Comparison of ENCODE assay signal across 2 cellular contexts in the genomic region with DNA sequence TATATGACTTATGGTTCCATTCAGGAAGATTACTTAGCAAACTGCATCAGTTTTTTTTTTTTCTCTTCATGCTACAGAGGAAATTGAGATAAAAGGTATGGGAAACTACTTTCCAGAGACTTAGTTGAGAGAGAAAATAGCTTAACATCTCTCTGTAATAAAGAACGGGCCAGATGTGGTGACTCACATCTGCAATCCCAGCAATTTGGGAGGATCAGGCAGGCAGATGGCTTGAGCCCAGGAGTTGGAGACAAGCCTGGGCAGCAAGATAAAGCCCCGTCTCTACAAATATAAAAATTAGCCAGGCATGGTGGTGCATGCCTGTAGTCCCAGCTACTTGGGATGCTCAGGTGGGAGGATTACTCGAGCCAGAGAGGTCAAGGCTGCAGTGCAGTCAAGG.
TF ChIP-seq lines count a peak whose summit lies in the region.

No MANE protein-coding gene starts in this region.

TF ChIP-seq in IMR-90, 13 proteins besides CTCF, POLR2A, EP300 and RAD21:
- TF ChIP-seq CEBPB (IDR thresholded peaks at IDR 0.05; ENCODE audit: low read depth, low read length) (no peak), SMC3 (IDR thresholded peaks at IDR 0.05; ENCODE audit: low read depth, low read length) (no peak), RCOR1 (IDR thresholded peaks at IDR 0.05; ENCODE audit: insufficient replicate concordance, low read length) (no peak), MXI1 (IDR thresholded peaks at IDR 0.05; ENCODE audit: borderline replicate concordance, low read depth, low read length) (no peak), CHD1 (IDR thresholded peaks at IDR 0.05; ENCODE audit: low read depth, low read length) (no peak), RFX5 (IDR thresholded peaks at IDR 0.05; ENCODE audit: low read depth, low read length) (no peak), MAFK (IDR thresholded peaks at IDR 0.05; ENCODE audit: low read depth, low read length) (no peak)

TF ChIP-seq in GM23338, 12 proteins besides CTCF, POLR2A, EP300 and RAD21:
- no peak for TF ChIP-seq ZNF114 (CRISPR knock-in tag; IDR thresholded peaks at IDR 0.05)
- TF ChIP-seq, protein P1, sequence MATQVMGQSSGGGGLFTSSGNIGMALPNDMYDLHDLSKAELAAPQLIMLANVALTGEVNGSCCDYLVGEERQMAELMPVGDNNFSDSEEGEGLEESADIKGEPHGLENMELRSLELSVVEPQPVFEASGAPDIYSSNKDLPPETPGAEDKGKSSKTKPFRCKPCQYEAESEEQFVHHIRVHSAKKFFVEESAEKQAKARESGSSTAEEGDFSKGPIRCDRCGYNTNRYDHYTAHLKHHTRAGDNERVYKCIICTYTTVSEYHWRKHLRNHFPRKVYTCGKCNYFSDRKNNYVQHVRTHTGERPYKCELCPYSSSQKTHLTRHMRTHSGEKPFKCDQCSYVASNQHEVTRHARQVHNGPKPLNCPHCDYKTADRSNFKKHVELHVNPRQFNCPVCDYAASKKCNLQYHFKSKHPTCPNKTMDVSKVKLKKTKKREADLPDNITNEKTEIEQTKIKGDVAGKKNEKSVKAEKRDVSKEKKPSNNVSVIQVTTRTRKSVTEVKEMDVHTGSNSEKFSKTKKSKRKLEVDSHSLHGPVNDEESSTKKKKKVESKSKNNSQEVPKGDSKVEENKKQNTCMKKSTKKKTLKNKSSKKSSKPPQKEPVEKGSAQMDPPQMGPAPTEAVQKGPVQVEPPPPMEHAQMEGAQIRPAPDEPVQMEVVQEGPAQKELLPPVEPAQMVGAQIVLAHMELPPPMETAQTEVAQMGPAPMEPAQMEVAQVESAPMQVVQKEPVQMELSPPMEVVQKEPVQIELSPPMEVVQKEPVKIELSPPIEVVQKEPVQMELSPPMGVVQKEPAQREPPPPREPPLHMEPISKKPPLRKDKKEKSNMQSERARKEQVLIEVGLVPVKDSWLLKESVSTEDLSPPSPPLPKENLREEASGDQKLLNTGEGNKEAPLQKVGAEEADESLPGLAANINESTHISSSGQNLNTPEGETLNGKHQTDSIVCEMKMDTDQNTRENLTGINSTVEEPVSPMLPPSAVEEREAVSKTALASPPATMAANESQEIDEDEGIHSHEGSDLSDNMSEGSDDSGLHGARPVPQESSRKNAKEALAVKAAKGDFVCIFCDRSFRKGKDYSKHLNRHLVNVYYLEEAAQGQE (IDR thresholded peaks at IDR 0.05; ENCODE audit: unreplicated experiment), result no peak
- TF ChIP-seq, protein P2, sequence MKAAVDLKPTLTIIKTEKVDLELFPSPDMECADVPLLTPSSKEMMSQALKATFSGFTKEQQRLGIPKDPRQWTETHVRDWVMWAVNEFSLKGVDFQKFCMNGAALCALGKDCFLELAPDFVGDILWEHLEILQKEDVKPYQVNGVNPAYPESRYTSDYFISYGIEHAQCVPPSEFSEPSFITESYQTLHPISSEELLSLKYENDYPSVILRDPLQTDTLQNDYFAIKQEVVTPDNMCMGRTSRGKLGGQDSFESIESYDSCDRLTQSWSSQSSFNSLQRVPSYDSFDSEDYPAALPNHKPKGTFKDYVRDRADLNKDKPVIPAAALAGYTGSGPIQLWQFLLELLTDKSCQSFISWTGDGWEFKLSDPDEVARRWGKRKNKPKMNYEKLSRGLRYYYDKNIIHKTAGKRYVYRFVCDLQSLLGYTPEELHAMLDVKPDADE (IDR thresholded peaks at IDR 0.05), result no peak
- no peak for TF ChIP-seq NANOG (IDR thresholded peaks at IDR 0.05; ENCODE audit: borderline replicate concordance)
- no peak for TF ChIP-seq POLR2AphosphoS5 (IDR thresholded peaks at IDR 0.05; ENCODE audit: low read depth)
- TF ChIP-seq, protein P3, sequence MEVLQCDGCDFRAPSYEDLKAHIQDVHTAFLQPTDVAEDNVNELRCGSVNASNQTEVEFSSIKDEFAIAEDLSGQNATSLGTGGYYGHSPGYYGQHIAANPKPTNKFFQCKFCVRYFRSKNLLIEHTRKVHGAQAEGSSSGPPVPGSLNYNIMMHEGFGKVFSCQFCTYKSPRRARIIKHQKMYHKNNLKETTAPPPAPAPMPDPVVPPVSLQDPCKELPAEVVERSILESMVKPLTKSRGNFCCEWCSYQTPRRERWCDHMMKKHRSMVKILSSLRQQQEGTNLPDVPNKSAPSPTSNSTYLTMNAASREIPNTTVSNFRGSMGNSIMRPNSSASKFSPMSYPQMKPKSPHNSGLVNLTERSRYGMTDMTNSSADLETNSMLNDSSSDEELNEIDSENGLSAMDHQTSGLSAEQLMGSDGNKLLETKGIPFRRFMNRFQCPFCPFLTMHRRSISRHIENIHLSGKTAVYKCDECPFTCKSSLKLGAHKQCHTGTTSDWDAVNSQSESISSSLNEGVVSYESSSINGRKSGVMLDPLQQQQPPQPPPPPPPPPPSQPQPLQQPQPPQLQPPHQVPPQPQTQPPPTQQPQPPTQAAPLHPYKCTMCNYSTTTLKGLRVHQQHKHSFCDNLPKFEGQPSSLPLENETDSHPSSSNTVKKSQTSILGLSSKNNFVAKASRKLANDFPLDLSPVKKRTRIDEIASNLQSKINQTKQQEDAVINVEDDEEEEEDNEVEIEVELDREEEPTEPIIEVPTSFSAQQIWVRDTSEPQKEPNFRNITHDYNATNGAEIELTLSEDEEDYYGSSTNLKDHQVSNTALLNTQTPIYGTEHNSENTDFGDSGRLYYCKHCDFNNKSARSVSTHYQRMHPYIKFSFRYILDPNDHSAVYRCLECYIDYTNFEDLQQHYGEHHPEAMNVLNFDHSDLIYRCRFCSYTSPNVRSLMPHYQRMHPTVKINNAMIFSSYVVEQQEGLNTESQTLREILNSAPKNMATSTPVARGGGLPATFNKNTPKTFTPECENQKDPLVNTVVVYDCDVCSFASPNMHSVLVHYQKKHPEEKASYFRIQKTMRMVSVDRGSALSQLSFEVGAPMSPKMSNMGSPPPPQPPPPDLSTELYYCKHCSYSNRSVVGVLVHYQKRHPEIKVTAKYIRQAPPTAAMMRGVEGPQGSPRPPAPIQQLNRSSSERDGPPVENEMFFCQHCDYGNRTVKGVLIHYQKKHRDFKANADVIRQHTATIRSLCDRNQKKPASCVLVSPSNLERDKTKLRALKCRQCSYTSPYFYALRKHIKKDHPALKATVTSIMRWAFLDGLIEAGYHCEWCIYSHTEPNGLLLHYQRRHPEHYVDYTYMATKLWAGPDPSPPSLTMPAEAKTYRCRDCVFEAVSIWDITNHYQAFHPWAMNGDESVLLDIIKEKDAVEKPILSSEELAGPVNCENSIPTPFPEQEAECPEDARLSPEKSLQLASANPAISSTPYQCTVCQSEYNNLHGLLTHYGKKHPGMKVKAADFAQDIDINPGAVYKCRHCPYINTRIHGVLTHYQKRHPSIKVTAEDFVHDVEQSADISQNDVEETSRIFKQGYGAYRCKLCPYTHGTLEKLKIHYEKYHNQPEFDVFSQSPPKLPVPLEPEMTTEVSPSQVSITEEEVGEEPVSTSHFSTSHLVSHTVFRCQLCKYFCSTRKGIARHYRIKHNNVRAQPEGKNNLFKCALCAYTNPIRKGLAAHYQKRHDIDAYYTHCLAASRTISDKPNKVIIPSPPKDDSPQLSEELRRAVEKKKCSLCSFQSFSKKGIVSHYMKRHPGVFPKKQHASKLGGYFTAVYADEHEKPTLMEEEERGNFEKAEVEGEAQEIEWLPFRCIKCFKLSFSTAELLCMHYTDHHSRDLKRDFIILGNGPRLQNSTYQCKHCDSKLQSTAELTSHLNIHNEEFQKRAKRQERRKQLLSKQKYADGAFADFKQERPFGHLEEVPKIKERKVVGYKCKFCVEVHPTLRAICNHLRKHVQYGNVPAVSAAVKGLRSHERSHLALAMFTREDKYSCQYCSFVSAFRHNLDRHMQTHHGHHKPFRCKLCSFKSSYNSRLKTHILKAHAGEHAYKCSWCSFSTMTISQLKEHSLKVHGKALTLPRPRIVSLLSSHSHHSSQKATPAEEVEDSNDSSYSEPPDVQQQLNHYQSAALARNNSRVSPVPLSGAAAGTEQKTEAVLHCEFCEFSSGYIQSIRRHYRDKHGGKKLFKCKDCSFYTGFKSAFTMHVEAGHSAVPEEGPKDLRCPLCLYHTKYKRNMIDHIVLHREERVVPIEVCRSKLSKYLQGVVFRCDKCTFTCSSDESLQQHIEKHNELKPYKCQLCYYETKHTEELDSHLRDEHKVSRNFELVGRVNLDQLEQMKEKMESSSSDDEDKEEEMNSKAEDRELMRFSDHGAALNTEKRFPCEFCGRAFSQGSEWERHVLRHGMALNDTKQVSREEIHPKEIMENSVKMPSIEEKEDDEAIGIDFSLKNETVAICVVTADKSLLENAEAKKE (CRISPR knock-in tag; IDR thresholded peaks at IDR 0.05), result no peak
- TF ChIP-seq CREB1 (CRISPR knock-in tag; IDR thresholded peaks at IDR 0.05; ENCODE audit: low read depth), result no peak
- no peak for TF ChIP-seq ZNF331 (CRISPR knock-in tag; IDR thresholded peaks at IDR 0.05; ENCODE audit: low read depth)
- no peak for TF ChIP-seq JUNB (IDR thresholded peaks at IDR 0.05; ENCODE audit: unreplicated experiment)
- no peak for TF ChIP-seq EZH2phosphoT487 (IDR thresholded peaks at IDR 0.05; ENCODE audit: unreplicated experiment)
- TF ChIP-seq EZH2 (IDR thresholded peaks at IDR 0.05; ENCODE audit: low read depth, unreplicated experiment), result no peak
- TF ChIP-seq STAT1 (IDR thresholded peaks at IDR 0.05; ENCODE audit: unreplicated experiment), result no peak
